Comparison of ENCODE assay signal across 8 cellular contexts in the genomic region with DNA sequence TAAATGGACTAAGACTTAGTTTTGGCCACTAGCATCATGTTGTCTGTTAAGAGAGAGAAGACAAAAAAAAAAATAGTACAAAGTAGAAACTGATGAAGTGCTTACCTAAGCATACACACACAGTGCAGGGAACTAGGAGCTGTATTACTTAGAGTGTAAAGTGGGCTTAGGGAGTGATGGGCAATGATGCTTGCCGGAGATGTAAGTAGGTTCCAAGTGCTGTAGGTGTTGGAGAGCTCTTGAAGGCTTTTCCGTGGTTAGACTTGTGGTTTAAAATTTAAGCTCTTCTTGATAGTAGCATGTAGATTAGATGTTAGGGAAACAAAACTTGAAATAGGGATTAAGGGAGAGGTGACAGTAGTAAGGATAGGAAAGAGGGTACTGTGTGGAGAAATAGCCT.
A peak's percentile ranks its signal among the peaks of the same experiment; 100 is the strongest.
DNase-seq lines count a peak whose midpoint lies in the region; ATAC-seq and TF ChIP-seq lines count a peak whose summit lies in the region.

No MANE protein-coding gene starts in this region.

- in situ Hi-C loops in astrocyte of the spinal cord (cut with HindIII; ENCODE audit: low sequenced_read_pairs) = no loop called here

- peak overlapping the region; percentile 96 for H3K4me3 ChIP-seq in astrocyte of the spinal cord (ENCODE audit: low read depth, low read length)

- POLR2A ChIA-PET in GM10248 (lab: Yijun Ruan, JAX) = no interaction called here

- CTCF ChIA-PET in GM10248 (lab: Yijun Ruan, JAX) = interaction anchor here (1.1 to 1.6 kb wide), 3 partner anchors 40 to 200 kb away, joined by 3 to 5 read pairs (median 4); no protein-coding TSS in a partner anchor

- DNase-seq in GM03348 (ENCODE audit: low spot score) (peak; percentile 4), NCI-H2029 (lab: John Stamatoyannopoulos, UW) (peak; percentile 20), astrocyte of the spinal cord (ENCODE audit: low read depth, low spot score) (peak; percentile 29), medulla oblongata (ENCODE audit: extremely low spot score) (peak; percentile 27), GM10248 (ENCODE audit: extremely low spot score) (no peak), epidermal melanocyte (ENCODE audit: insufficient read length, low spot score) (no peak)

- ATAC-seq in HG02678 (IDR thresholded peaks at IDR 0.05; ENCODE audit: unreplicated experiment) = no peak
- no peak for ATAC-seq in HG03139 (IDR thresholded peaks at IDR 0.05; ENCODE audit: unreplicated experiment)

- TF ChIP-seq CTCF in astrocyte of the spinal cord (IDR thresholded peaks at IDR 0.05; ENCODE audit: low read depth, low read length) = no peak
- no peak for TF ChIP-seq CTCF in GM10248 (IDR thresholded peaks at IDR 0.05; ENCODE audit: control extremely low read depth, extremely low read depth, low read depth, missing control alignments)

Comparison
In these comparisons a context has a peak if more than half of its experiments do, and no peak if none do; other contexts are left out.
1. DNase-seq: peak in GM03348 (single experiment), NCI-H2029 (single experiment), astrocyte of the spinal cord (single experiment) and medulla oblongata (single experiment); none in GM10248 (single experiment) and epidermal melanocyte (single experiment).